Comparison of ENCODE assay signal across 28 cellular contexts in the genomic region with DNA sequence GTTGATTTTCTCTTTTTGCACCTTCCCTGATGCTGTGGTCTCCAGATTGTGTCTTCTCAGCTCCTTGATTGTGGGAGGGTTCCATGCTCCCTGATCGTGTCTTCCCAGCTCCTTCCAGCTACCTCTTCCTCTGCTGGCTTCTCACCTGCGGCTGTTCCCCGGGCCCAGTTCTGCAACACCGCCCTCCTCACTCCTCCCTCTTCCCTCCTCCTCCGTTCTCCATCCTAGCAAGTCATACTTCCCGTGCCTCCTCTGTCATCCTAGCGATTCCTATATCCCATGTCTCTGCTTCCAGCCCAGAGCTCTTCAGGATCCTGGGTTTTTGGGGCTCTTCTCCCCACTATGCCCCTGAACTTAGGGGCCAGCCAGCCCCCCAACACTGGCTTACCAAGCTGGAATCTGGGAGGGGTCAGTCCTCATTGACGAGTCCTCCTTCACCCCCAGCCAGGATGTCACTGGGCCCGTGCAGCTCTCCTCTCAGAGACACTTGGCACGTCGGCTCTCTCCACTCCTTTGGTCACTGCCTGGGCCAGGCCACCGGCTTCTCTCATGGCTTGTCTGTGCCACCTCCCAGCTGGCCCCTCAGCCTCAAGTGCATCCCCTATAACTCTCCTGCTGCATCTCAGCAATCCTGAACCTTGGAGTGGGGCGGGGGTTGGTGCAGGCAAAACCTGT.
"Had no signal": no experiment of that assay in that cellular context is flagged by ENCODE, and none has a peak within 500 bp of the region (broad histone marks: within the 10 kb centered on the region; RNA-seq: fewer than 3 reads in every experiment).

No MANE protein-coding gene starts in this region.

- H3K4me1 ChIP-seq: parathyroid adenoma, psoas muscle, right lobe of liver, sigmoid colon, stomach, thyroid gland, tibial nerve, upper lobe of left lung, vagina had no signal

- H3K4me3 ChIP-seq: ovary, psoas muscle, right lobe of liver, sigmoid colon, stomach, thoracic aorta, thyroid gland, tibial nerve, upper lobe of left lung, vagina had no signal

- H3K27me3 ChIP-seq: ovary, right lobe of liver, thyroid gland, upper lobe of left lung, vagina had no signal

- H3K4me1 Mint-ChIP-seq: natural killer cell; nephron; neural crest cell; stimulated activated effector memory CD8-positive, alpha-beta T cell treated with anti-CD3 and anti-CD28 coated beads, Interleukin-12 subunit alpha, Interleukin-12 subunit beta, amount 100 ng/mL, for 72 hours; stimulated activated naive B cell treated with anti-CD40 and anti-IgM and Interleukin-4, amounts not matched to agents 10 μg/mL and 1 μg/mL and 100 μg/mL, for 72 hours had no signal

- ATAC-seq: natural killer cell; psoas muscle; right cardiac atrium; right lobe of liver; stimulated activated effector memory CD8-positive, alpha-beta T cell treated with anti-CD3 and anti-CD28 coated beads, Interleukin-12 subunit alpha, Interleukin-12 subunit beta, amount 100 ng/mL, for 72 hours; stimulated activated naive B cell treated with anti-CD40 and anti-IgM and Interleukin-4, amounts not matched to agents 10 μg/mL and 1 μg/mL and 100 μg/mL, for 72 hours had no signal

- H3K36me3 Mint-ChIP-seq: natural killer cell; stimulated activated effector memory CD8-positive, alpha-beta T cell treated with anti-CD3 and anti-CD28 coated beads, Interleukin-12 subunit alpha, Interleukin-12 subunit beta, amount 100 ng/mL, for 72 hours; stimulated activated naive B cell treated with anti-CD40 and anti-IgM and Interleukin-4, amounts not matched to agents 10 μg/mL and 1 μg/mL and 100 μg/mL, for 72 hours had no signal

- H3K9me3 ChIP-seq: ovary, psoas muscle, right lobe of liver, sigmoid colon, stomach, thoracic aorta, thyroid gland, tibial nerve, upper lobe of left lung, vagina had no signal

- FAIRE-seq: small intestine, urothelium cell line had no signal

- H3K4me3 Mint-ChIP-seq: natural killer cell; nephron; neural crest cell; stimulated activated effector memory CD8-positive, alpha-beta T cell treated with anti-CD3 and anti-CD28 coated beads, Interleukin-12 subunit alpha, Interleukin-12 subunit beta, amount 100 ng/mL, for 72 hours; stimulated activated naive B cell treated with anti-CD40 and anti-IgM and Interleukin-4, amounts not matched to agents 10 μg/mL and 1 μg/mL and 100 μg/mL, for 72 hours; stimulated activated naive CD8-positive, alpha-beta T cell treated with anti-CD3 and anti-CD28 coated beads, Interleukin-15, Interleukin-2, amounts not matched to agents 100 ng/mL and 50 ng/mL, for 24 hours had no signal

- DNase-seq: natural killer cell; occipital lobe; ovary; psoas muscle; right cardiac atrium; sigmoid colon; small intestine; stimulated activated CD4-positive, alpha-beta T cell treated with anti-CD3 and anti-CD28 coated beads, Interleukin-15, amount 100 ng/mL, for 24 hours; stimulated activated CD4-positive, alpha-beta T cell treated with anti-CD3 and anti-CD28 coated beads, Interleukin-2, amount 100 ng/mL, for 24 hours; stimulated activated CD4-positive, alpha-beta T cell treated with anti-CD3 and anti-CD28 coated beads, Interleukin-2, amount 100 ng/mL, for 48 hours; stimulated activated CD4-positive, alpha-beta T cell treated with anti-CD3 and anti-CD28 coated beads, Interleukin-4, amount 100 ng/mL, for 24 hours; stimulated activated naive B cell treated with anti-CD40 and anti-IgM and Interleukin-4, amounts not matched to agents 10 μg/mL and 1 μg/mL and 100 μg/mL, for 72 hours; stimulated activated naive CD4-positive, alpha-beta T cell treated with Interleukin-2 at 50 U/mL for 16 hours; stomach; thyroid gland; trophoblast cell; upper lobe of left lung had no signal

- H3K36me3 ChIP-seq: ovary, right lobe of liver, sigmoid colon, stomach, thoracic aorta, thyroid gland, tibial nerve, upper lobe of left lung, vagina had no signal

- H3K27ac Mint-ChIP-seq: natural killer cell; nephron; progenitor cell of endocrine pancreas; stimulated activated effector memory CD8-positive, alpha-beta T cell treated with anti-CD3 and anti-CD28 coated beads, Interleukin-12 subunit alpha, Interleukin-12 subunit beta, amount 100 ng/mL, for 72 hours; stimulated activated naive B cell treated with anti-CD40 and anti-IgM and Interleukin-4, amounts not matched to agents 10 μg/mL and 1 μg/mL and 100 μg/mL, for 72 hours; stimulated activated naive CD8-positive, alpha-beta T cell treated with anti-CD3 and anti-CD28 coated beads, Interleukin-15, Interleukin-2, amounts not matched to agents 100 ng/mL and 50 ng/mL, for 24 hours had no signal

- H3K9ac ChIP-seq: parathyroid adenoma had no signal

- H3K9me3 Mint-ChIP-seq: natural killer cell; nephron; neural crest cell; stimulated activated effector memory CD8-positive, alpha-beta T cell treated with anti-CD3 and anti-CD28 coated beads, Interleukin-12 subunit alpha, Interleukin-12 subunit beta, amount 100 ng/mL, for 72 hours; stimulated activated naive B cell treated with anti-CD40 and anti-IgM and Interleukin-4, amounts not matched to agents 10 μg/mL and 1 μg/mL and 100 μg/mL, for 72 hours; stimulated activated naive CD8-positive, alpha-beta T cell treated with anti-CD3 and anti-CD28 coated beads, Interleukin-15, Interleukin-2, amounts not matched to agents 100 ng/mL and 50 ng/mL, for 24 hours had no signal

- H2AFZ ChIP-seq: parathyroid adenoma had no signal

- H3K79me2 ChIP-seq: parathyroid adenoma had no signal

- H3K27ac ChIP-seq: ovary, parathyroid adenoma, psoas muscle, right lobe of liver, sigmoid colon, stomach, thoracic aorta, thyroid gland, tibial nerve, upper lobe of left lung, vagina had no signal
